Comparison of ENCODE assay signal across 8 cellular contexts in genomic region chr15:39969871-39970270, GRCh38. TPM values are rescaled to one million over a fixed set of nuclear protein-coding genes. Genes with fewer than 3 reads are reported as not detected.
A peak's percentile ranks its signal among the peaks of the same experiment; 100 is the strongest.
DNase-seq lines count a peak whose midpoint lies in the region; ATAC-seq and TF ChIP-seq lines count a peak whose summit lies in the region.

No MANE protein-coding gene starts in this region.

- peak; percentile 93 for ATAC-seq in omental fat pad (ENCODE audit: low FRiP score)
- no peak for ATAC-seq in GM21737 (IDR thresholded peaks at IDR 0.05; ENCODE audit: unreplicated experiment)

- DNase-seq in ELR (ENCODE audit: low read depth) = peak; percentile 24
- DNase-seq in M059J (ENCODE audit: low read depth) = peak; percentile 60
- DNase-seq in epithelial cell of esophagus (ENCODE audit: low read depth) = peak; percentile 93
- DNase-seq in omental fat pad (ENCODE audit: low spot score) = peak; percentile 75
- DNase-seq in NCI-H128 (lab: John Stamatoyannopoulos, UW; ENCODE audit: unreplicated experiment) = no peak
- no peak for DNase-seq in SK-N-DZ (ENCODE audit: low spot score)
- no peak for DNase-seq in ecto neural progenitor cell (ENCODE audit: low spot score)

- no peak overlapping the region for H3K4me3 ChIP-seq in epithelial cell of esophagus (ENCODE audit: low read length)

- TF ChIP-seq CTCF in epithelial cell of esophagus (IDR thresholded peaks at IDR 0.05; ENCODE audit: insufficient read depth, low read depth, low read length, missing control alignments) (no peak), omental fat pad (IDR thresholded peaks at IDR 0.05) (no peak)

RNA-seq across cellular contexts. Expression of gene EIF2AK4, which starts 36.0 kb away (rescaled TPM):
- 33.0 and 56.7 TPM in 2 replicates for total RNA-seq in M059J (2014; rRNA removed; shearing (Covaris generic))
- total RNA-seq in omental fat pad = 10 to 100 TPM; 46.0 to 60.5 (median 51.6) TPM
- 21.5 and 26.1 TPM in 2 replicates for polyA plus RNA-seq in SK-N-DZ (2014; cell fraction: cytosol; rRNA removed)
- 10.6 and 11.6 TPM in 2 replicates for polyA plus RNA-seq in SK-N-DZ (2014; cell fraction: nucleus; rRNA removed)

RNA-seq across cellular contexts. Expression of gene GPR176, which starts 49.8 kb away (rescaled TPM):
- 75.9 and 107 TPM in 2 replicates for total RNA-seq in M059J (2014; rRNA removed; shearing (Covaris generic))
- 10 to 100 TPM in 2 of 4 donors, 1 to 10 TPM in 2; 5.6 to 23.9 (median 11.7) TPM for total RNA-seq in omental fat pad
- 11.2 and 13.3 TPM in 2 replicates for polyA plus RNA-seq in SK-N-DZ (2014; cell fraction: cytosol; rRNA removed)
- polyA plus RNA-seq in SK-N-DZ (2014; cell fraction: nucleus; rRNA removed) = 4.1 and 5.6 TPM in 2 replicates

Comparison
In these comparisons a context has a peak if more than half of its experiments do, and no peak if none do; other contexts are left out.
1. DNase-seq: peak in ELR (single experiment), M059J (single experiment), epithelial cell of esophagus (single experiment) and omental fat pad (single experiment); none in NCI-H128 (single experiment), SK-N-DZ (single experiment) and ecto neural progenitor cell (single experiment).